13 cellular contexts compared by ENCODE assay signal in the genomic region with DNA sequence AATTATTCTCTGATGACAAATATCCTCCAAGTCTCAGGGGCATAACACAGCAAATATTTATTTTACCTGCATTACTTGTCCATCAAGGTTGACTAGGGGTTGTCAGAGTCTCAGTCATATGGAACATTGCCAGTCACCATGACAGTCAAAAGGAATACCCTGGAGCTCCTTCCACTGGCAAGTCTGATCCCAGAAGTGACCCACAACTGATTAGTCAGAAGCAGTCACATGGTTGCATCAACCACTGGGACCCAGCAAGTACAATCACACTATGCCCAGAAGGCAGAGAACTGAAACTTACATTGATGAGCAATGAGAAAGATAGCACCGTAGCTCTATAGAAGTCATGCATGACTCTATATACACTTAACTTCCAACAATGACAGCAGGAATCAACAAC. TPM values are rescaled to one million over a fixed set of nuclear protein-coding genes. Genes with fewer than 3 reads are reported as not detected.
DNase-seq lines count a peak whose midpoint lies in the region; ATAC-seq, FAIRE-seq and TF ChIP-seq lines count a peak whose summit lies in the region.
"Had no signal": no experiment of that assay in that cellular context is flagged by ENCODE, and none has a peak within 500 bp of the region (broad histone marks: within the 10 kb centered on the region; RNA-seq: fewer than 3 reads in every experiment).

No MANE protein-coding gene starts in this region.

- no peaks in the 10 kb centered on the region for H3K27me3 Mint-ChIP-seq in activated T-cell treated with anti-CD3 and anti-CD28 coated beads, Interleukin-2, amount 50 U/mL, for 24 hours

- TF ChIP-seq POLR2A in GM12892 (IDR thresholded peaks at IDR 0.05; ENCODE audit: low read depth, low read length), result no peak
- no peak for TF ChIP-seq POLR2A in HCT116 (IDR thresholded peaks at IDR 0.05; ENCODE audit: borderline replicate concordance, extremely low read depth, insufficient read depth, insufficient read length)

- DNase-seq in GM12892 (ENCODE audit: insufficient read length), result no peak
- DNase-seq in HCT116 (ENCODE audit: low read depth, low spot score), result no peak
- DNase-seq in MV-4-11 (lab: John Stamatoyannopoulos, UW), result peak; percentile 84
- DNase-seq in fibroblast of peridontal ligament (ENCODE audit: extremely low read depth), result peak; percentile 41
- DNase-seq in activated T-cell treated with anti-CD3 and anti-CD28 coated beads, Interleukin-2, amount 50 U/mL, for 24 hours, result no peak
- DNase-seq in NCI-H146 (lab: John Stamatoyannopoulos, UW), result no peak
- DNase-seq in head of caudate nucleus, result no peak
- no peak for DNase-seq in GM19238 (ENCODE audit: insufficient read length, low spot score)
- DNase-seq: NCI-H2081 treated with DMSO at 0.1 percent for 48 hours; small intestine; stimulated activated naive CD8-positive, alpha-beta T cell treated with anti-CD3 and anti-CD28 coated beads, Interleukin-15, Interleukin-2, amounts not matched to agents 100 U/mL and 50 U/mL, for 24 hours; T-cell had no signal

- H3K27ac Mint-ChIP-seq in activated T-cell treated with anti-CD3 and anti-CD28 coated beads, Interleukin-2, amount 50 U/mL, for 24 hours, result no peak overlapping the region
- H3K27ac Mint-ChIP-seq: T-cell had no signal

- no peak overlapping the region for H3K4me3 ChIP-seq in HCT116 (replicated peaks in 1 of 2; ENCODE audit: low read depth in 1 of 2, low read length in 2 of 2)
- H3K4me3 ChIP-seq: cardiac muscle cell had no signal

- H3K9me3 Mint-ChIP-seq in activated T-cell treated with anti-CD3 and anti-CD28 coated beads, Interleukin-2, amount 50 U/mL, for 24 hours, result peaks cover 20% of the 10 kb centered on the region

- H3K27ac ChIP-seq in HCT116 (ENCODE audit: low read depth, low read length), result no peak overlapping the region
- H3K27ac ChIP-seq: cardiac muscle cell had no signal

- no peak overlapping the region for H3K9ac ChIP-seq in HCT116 (ENCODE audit: low read length)

- intact Hi-C loops in HCT116 (cut with micrococcal nuclease), result no loop called here
- intact Hi-C loops in head of caudate nucleus (cut with DNase I), result no loop called here

- H4K20me1 ChIP-seq in HCT116 (ENCODE audit: insufficient read depth), result no peaks in the 10 kb centered on the region

- TF ChIP-seq CTCF in HCT116 (IDR thresholded peaks at IDR 0.05 in 2 of 3, conservative IDR thresholded peaks at IDR 0.05 in 1 of 3; ENCODE audit: borderline replicate concordance in 1 of 3, insufficient read depth in 1 of 3, low read depth in 2 of 3, low read length in 2 of 3), result no peak

- peak; percentile 44; the same call in 1 of the 2 replicates for ATAC-seq in HCT116
- ATAC-seq: stimulated activated naive CD8-positive, alpha-beta T cell treated with anti-CD3 and anti-CD28 coated beads, Interleukin-15, Interleukin-2, amounts not matched to agents 100 U/mL and 50 U/mL, for 24 hours; T-cell had no signal

- TF ChIP-seq RAD21 in HCT116 (IDR thresholded peaks at IDR 0.05; ENCODE audit: low read depth), result no peak

- no TSS peak for BruUV-seq in HCT116 (replicated peaks; lab: Mats Ljungman, UMichigan)

- no peaks in the 10 kb centered on the region for H3K36me3 ChIP-seq in HCT116 (ENCODE audit: control insufficient read depth in 1 of 2, insufficient read depth in 2 of 2, low read length in 2 of 2)
- H3K36me3 ChIP-seq: cardiac muscle cell had no signal

- H3K9me2 ChIP-seq in HCT116 (ENCODE audit: insufficient read depth), result no peaks in the 10 kb centered on the region

- FAIRE-seq in GM12892 (lab: Jason Lieb, UNC), result peak; percentile 58
- FAIRE-seq: small intestine had no signal

- H3K4me1 ChIP-seq in HCT116 (ENCODE audit: control insufficient read depth in 1 of 2, insufficient read depth in 2 of 2, low read length in 2 of 2), result no peaks in the 10 kb centered on the region

- H3K36me3 Mint-ChIP-seq in activated T-cell treated with anti-CD3 and anti-CD28 coated beads, Interleukin-2, amount 50 U/mL, for 24 hours (ENCODE audit: low read depth), result no peaks in the 10 kb centered on the region
- H3K36me3 Mint-ChIP-seq: T-cell had no signal

- no peaks in the 10 kb centered on the region for H3K4me1 Mint-ChIP-seq in activated T-cell treated with anti-CD3 and anti-CD28 coated beads, Interleukin-2, amount 50 U/mL, for 24 hours (ENCODE audit: low read depth)
- H3K4me1 Mint-ChIP-seq: T-cell had no signal

- RAD21 ChIA-PET in HCT116 (lab: Charles Lee; ENCODE audit: low non-redundant PET in 1 of 2, low total read pairs in 2 of 2, uncharacterized antibody in 2 of 2, unreplicated experiment in 2 of 2), result no interaction called here

- no peaks in the 10 kb centered on the region for H3K27me3 ChIP-seq in HCT116 (ENCODE audit: insufficient read depth, low read length)
- H3K27me3 ChIP-seq: cardiac muscle cell had no signal

- H3K9me3 ChIP-seq in HCT116 (ENCODE audit: control insufficient read depth in 1 of 2, insufficient read depth in 1 of 2, low read depth in 1 of 2, low read length in 2 of 2), result peaks cover 0 to 5% of the 10 kb centered on the region in 2 experiments; a peak in 2 of 4 replicates

- POLR2A ChIA-PET in HCT116 (lab: Charles Lee), result no interaction called here

- no peak overlapping the region for H2AFZ ChIP-seq in HCT116 (ENCODE audit: low read depth, low read length, poor library complexity, severe bottlenecking)

- H3K4me3 Mint-ChIP-seq in activated T-cell treated with anti-CD3 and anti-CD28 coated beads, Interleukin-2, amount 50 U/mL, for 24 hours, result no peak overlapping the region
- H3K4me3 Mint-ChIP-seq: T-cell had no signal

- H3K79me2 ChIP-seq in HCT116 (ENCODE audit: insufficient read depth, low read length), result no peaks in the 10 kb centered on the region

- no peak overlapping the region for H3K4me2 ChIP-seq in HCT116 (ENCODE audit: low read length)

- CTCF ChIA-PET in HCT116 (lab: Charles Lee), result no interaction called here

TF ChIP-seq in HCT116, 20 proteins besides CTCF, POLR2A, EP300 and RAD21:
- no peak for TF ChIP-seq POLR2AphosphoS5 (IDR thresholded peaks at IDR 0.05; ENCODE audit: low read depth, low read length)
- no peak for TF ChIP-seq MAX (IDR thresholded peaks at IDR 0.05)
- TF ChIP-seq EZH2phosphoT487 (IDR thresholded peaks at IDR 0.05; ENCODE audit: borderline replicate concordance), result no peak

RNA-seq across cellular contexts. Expression of gene SOD3, which starts 41.9 kb away (rescaled TPM):
- polyA plus RNA-seq in GM12892 (2012; ENCODE audit: missing spikeins), result not detected
- total RNA-seq in HCT116 (2021; ENCODE audit: unreplicated experiment), result 0.25 TPM
- polyA plus RNA-seq in HCT116 (2012), result 0.04 TPM in 1 of 2 replicates, not detected in the other

Comparison
In these comparisons a context has a peak if more than half of its experiments do, and no peak if none do; other contexts are left out.
1. DNase-seq: peak in MV-4-11 (single experiment) and fibroblast of peridontal ligament (single experiment); none in GM12892 (single experiment), HCT116 (single experiment), activated T-cell treated with anti-CD3 and anti-CD28 coated beads, Interleukin-2, amount 50 U/mL, for 24 hours (single experiment), NCI-H146 (single experiment), head of caudate nucleus (0 of 42) and GM19238 (single experiment).